In genomic region chr5:86626149-86626548, GRCh38 we compare ENCODE assay signal across 2 cellular contexts.
TF ChIP-seq lines count a peak whose summit lies in the region.

No MANE protein-coding gene starts in this region.

TF ChIP-seq in Ishikawa, 13 proteins besides CTCF, POLR2A, EP300 and RAD21:
- peak; percentile 78 for TF ChIP-seq REST (IDR thresholded peaks at IDR 0.05; ENCODE audit: low read depth)
- TF ChIP-seq, protein P1, sequence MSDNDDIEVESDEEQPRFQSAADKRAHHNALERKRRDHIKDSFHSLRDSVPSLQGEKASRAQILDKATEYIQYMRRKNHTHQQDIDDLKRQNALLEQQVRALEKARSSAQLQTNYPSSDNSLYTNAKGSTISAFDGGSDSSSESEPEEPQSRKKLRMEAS (IDR thresholded peaks at IDR 0.05): no peak

TF ChIP-seq in K562, 482 proteins besides CTCF, POLR2A, EP300 and RAD21:
- TF ChIP-seq RCOR1 (IDR thresholded peaks at IDR 0.05; ENCODE audit: borderline replicate concordance in 1 of 2, low read depth in 2 of 2, low read length in 2 of 2) (0 out of 4 replicates have a peak, but pooled peaks of 1 of the 2 experiments have one; percentile 43), EHMT2 (IDR thresholded peaks at IDR 0.05) (peak; percentile 91), SP2 (IDR thresholded peaks at IDR 0.05; ENCODE audit: extremely low read depth, low read depth, low read length, poor library complexity, severe bottlenecking) (no peak), MIER1 (IDR thresholded peaks at IDR 0.05; ENCODE audit: low read depth) (peak; percentile 86), REST (CRISPR knock-in tag; IDR thresholded peaks at IDR 0.05; ENCODE audit: low read depth) (0 out of 2 replicates have a peak, but pooled peaks have one; percentile 52)
TF ChIP-seq in K562: peak in this region for 4.
